ENCODE assay signal across 10 cellular contexts in genomic region chr2:239327536-239328305, GRCh38.
DNase-seq lines count a peak whose midpoint lies in the region; ATAC-seq and TF ChIP-seq lines count a peak whose summit lies in the region.
"Had no signal": no experiment of that assay in that cellular context is flagged by ENCODE, and none has a peak within 500 bp of the region (broad histone marks: within the 10 kb centered on the region; RNA-seq: fewer than 3 reads in every experiment).

No MANE protein-coding gene starts in this region.

- POLR2A ChIA-PET in CD4-positive, alpha-beta memory T cell (lab: Charles Lee; ENCODE audit: partially characterized antibody), result interaction anchor here (0.9 to 3.0 kb wide), 10 partner anchors 11 to 73 kb away, joined by 3 to 16 read pairs (median 4); partner anchors contain the start of gene HDAC4

- no peak overlapping the region for H3K4me3 ChIP-seq in CD4-positive, alpha-beta memory T cell (ENCODE audit: low read length in 2 of 2)

- no peaks in the 10 kb centered on the region for H3K9me3 ChIP-seq in CD4-positive, alpha-beta memory T cell (ENCODE audit: control insufficient read depth in 1 of 2, low read length in 2 of 2)
- H3K9me3 ChIP-seq: neutrophil had no signal

- no peaks in the 10 kb centered on the region for H3K36me3 ChIP-seq in CD4-positive, alpha-beta memory T cell (ENCODE audit: insufficient read depth, low read length)
- H3K36me3 ChIP-seq: neutrophil had no signal

- H3K4me3 Mint-ChIP-seq in CD4-positive, alpha-beta memory T cell, result peak overlapping the region; percentile 48 to 78 (median 60)
- H3K4me3 Mint-ChIP-seq in central memory CD8-positive, alpha-beta T cell, result peak overlapping the region; percentile 45

- no peak for DNase-seq in CD4-positive, alpha-beta memory T cell
- DNase-seq in central memory CD8-positive, alpha-beta T cell (ENCODE audit: low spot score in 2 of 2), result no peak
- DNase-seq in omental fat pad (ENCODE audit: low spot score) (peak; percentile 16), CD1c-positive myeloid dendritic cell (ENCODE audit: extremely low spot score) (no peak), NCI-H1105 treated with DMSO at 0.1 percent for 48 hours (lab: John Stamatoyannopoulos, UW) (no peak), NCI-H128 (lab: John Stamatoyannopoulos, UW; ENCODE audit: unreplicated experiment) (no peak), NCI-H510A treated with DMSO at 0.1 percent for 48 hours (lab: John Stamatoyannopoulos, UW) (no peak)
- DNase-seq: NCI-H2029 treated with DMSO at 0.1 percent for 48 hours had no signal

- H3K4me1 Mint-ChIP-seq in CD4-positive, alpha-beta memory T cell, result peaks cover 36 to 71% (median 52%) of the 10 kb centered on the region in 4 donors
- peaks cover 24% of the 10 kb centered on the region for H3K4me1 Mint-ChIP-seq in central memory CD8-positive, alpha-beta T cell

- peak overlapping the region; percentile 89 to 96 (median 95) for H3K27ac Mint-ChIP-seq in CD4-positive, alpha-beta memory T cell
- H3K27ac Mint-ChIP-seq in central memory CD8-positive, alpha-beta T cell (ENCODE audit: low read depth), result peak overlapping the region; percentile 61

- intact Hi-C loops in CD4-positive, alpha-beta memory T cell (cut with micrococcal nuclease), result loop anchor here (2.0 to 5.0 kb wide), 4 partner anchors 40 to 75 kb away; partner anchors contain the start of gene HDAC4

- H3K27ac ChIP-seq in CD4-positive, alpha-beta memory T cell (ENCODE audit: low read depth, low read length), result peak overlapping the region; percentile 46
- H3K27ac ChIP-seq: neutrophil had no signal

- CTCF ChIA-PET in CD4-positive, alpha-beta memory T cell (lab: Charles Lee; ENCODE audit: partially characterized antibody), result interaction anchor here (0.5 to 2.2 kb wide), 3 partner anchors 60 to 1326 kb away, joined by 3 to 6 read pairs (median 3); no protein-coding TSS in a partner anchor

- H3K27me3 Mint-ChIP-seq in CD4-positive, alpha-beta memory T cell, result no peaks in the 10 kb centered on the region
- no peaks in the 10 kb centered on the region for H3K27me3 Mint-ChIP-seq in central memory CD8-positive, alpha-beta T cell

- TF ChIP-seq CTCF in omental fat pad (IDR thresholded peaks at IDR 0.05), result no peak

- peaks cover 0 to 2% (median 0%) of the 10 kb centered on the region in 8 donors for H3K9me3 Mint-ChIP-seq in CD4-positive, alpha-beta memory T cell
- no peaks in the 10 kb centered on the region for H3K9me3 Mint-ChIP-seq in central memory CD8-positive, alpha-beta T cell

- ATAC-seq in HG02970 (IDR thresholded peaks at IDR 0.05; ENCODE audit: low FRiP score, unreplicated experiment), result peak; percentile 8
- ATAC-seq in central memory CD8-positive, alpha-beta T cell (replicated peaks; ENCODE audit: extremely low read depth, poor library complexity, severe bottlenecking), result no peak
- ATAC-seq in omental fat pad (ENCODE audit: low FRiP score), result no peak

- H3K4me1 ChIP-seq in CD4-positive, alpha-beta memory T cell (ENCODE audit: insufficient read depth, low read length), result peaks cover 54% of the 10 kb centered on the region

- H3K27me3 ChIP-seq in CD4-positive, alpha-beta memory T cell (ENCODE audit: insufficient read depth, low read length), result no peaks in the 10 kb centered on the region
- H3K27me3 ChIP-seq: neutrophil had no signal

- peaks cover 0 to 7% of the 10 kb centered on the region in 2 donors for H3K36me3 Mint-ChIP-seq in CD4-positive, alpha-beta memory T cell
- no peaks in the 10 kb centered on the region for H3K36me3 Mint-ChIP-seq in central memory CD8-positive, alpha-beta T cell (ENCODE audit: insufficient read depth)
